ENCODE assay signal across 4 cellular contexts in genomic region chr15:34640661-34641060, GRCh38.
TF ChIP-seq lines count a peak whose summit lies in the region.

No MANE protein-coding gene starts in this region.

TF ChIP-seq in HEK293, 187 proteins besides CTCF, POLR2A, EP300 and RAD21:
- no peak for TF ChIP-seq ZFP37 (tag by site-specific recombination; IDR thresholded peaks at IDR 0.05)
- no peak for TF ChIP-seq BCL11B (tag by site-specific recombination; IDR thresholded peaks at IDR 0.05; ENCODE audit: low read depth)
- TF ChIP-seq ZNF510 (tag by site-specific recombination; IDR thresholded peaks at IDR 0.05; ENCODE audit: insufficient replicate concordance), result no peak
- no peak for TF ChIP-seq ZNF335 (tag by site-specific recombination; conservative IDR thresholded peaks at IDR 0.05)
- TF ChIP-seq ZNF121 (tag by site-specific recombination; IDR thresholded peaks at IDR 0.05), result 0 out of 2 replicates have a peak, but pooled peaks have one; percentile 28
TF ChIP-seq in HEK293: peak in this region for 1.

TF ChIP-seq in IMR-90, 13 proteins besides CTCF, POLR2A, EP300 and RAD21:
- no peak for TF ChIP-seq MAFK (IDR thresholded peaks at IDR 0.05; ENCODE audit: low read depth, low read length)
- no peak for TF ChIP-seq RCOR1 (IDR thresholded peaks at IDR 0.05; ENCODE audit: insufficient replicate concordance, low read length)
- no peak for TF ChIP-seq SMC3 (IDR thresholded peaks at IDR 0.05; ENCODE audit: low read depth, low read length)
- TF ChIP-seq CHD1 (IDR thresholded peaks at IDR 0.05; ENCODE audit: low read depth, low read length), result no peak
- TF ChIP-seq FOS (IDR thresholded peaks at IDR 0.05; ENCODE audit: low read depth, low read length), result no peak
- no peak for TF ChIP-seq NFE2L2 (IDR thresholded peaks at IDR 0.05; ENCODE audit: low read depth, low read length)
- TF ChIP-seq USF2 (IDR thresholded peaks at IDR 0.05; ENCODE audit: low read depth, low read length), result no peak
- no peak for TF ChIP-seq RFX5 (IDR thresholded peaks at IDR 0.05; ENCODE audit: low read depth, low read length)
- TF ChIP-seq MAZ (IDR thresholded peaks at IDR 0.05; ENCODE audit: borderline replicate concordance, low read depth, low read length), result no peak
- TF ChIP-seq ELK1 (IDR thresholded peaks at IDR 0.05; ENCODE audit: borderline replicate concordance, low read depth, low read length), result no peak
- TF ChIP-seq BHLHE40 (IDR thresholded peaks at IDR 0.05; ENCODE audit: low read depth, low read length), result no peak
- TF ChIP-seq CEBPB (IDR thresholded peaks at IDR 0.05; ENCODE audit: low read depth, low read length), result no peak
- no peak for TF ChIP-seq MXI1 (IDR thresholded peaks at IDR 0.05; ENCODE audit: borderline replicate concordance, low read depth, low read length)

TF ChIP-seq in WTC11, 78 proteins besides CTCF, POLR2A, EP300 and RAD21:
- TF ChIP-seq CREB1 (CRISPR knock-in tag; IDR thresholded peaks at IDR 0.05) (no peak), ZNF121 (CRISPR knock-in tag; IDR thresholded peaks at IDR 0.05) (peak; percentile 73)

TF ChIP-seq in K562, 482 proteins besides CTCF, POLR2A, EP300 and RAD21:
- TF ChIP-seq MCM2 (IDR thresholded peaks at IDR 0.05; ENCODE audit: low read depth) (no peak), RBM15 (IDR thresholded peaks at IDR 0.05; ENCODE audit: insufficient read depth, low read length) (no peak), GABPB2 (CRISPR knock-in tag; conservative IDR thresholded peaks at IDR 0.05) (no peak), ERF (CRISPR knock-in tag; IDR thresholded peaks at IDR 0.05) (no peak), ZNF121 (CRISPR knock-in tag; conservative IDR thresholded peaks at IDR 0.05) (peak; percentile 97), ZSCAN29 (IDR thresholded peaks at IDR 0.05) (peak; percentile 29; the same call in 1 of the 2 replicates), SRSF7 (optimal IDR thresholded peaks at IDR 0.05; ENCODE audit: low read depth, low read length) (no peak), ZNF511 (CRISPR knock-in tag; IDR thresholded peaks at IDR 0.05) (no peak), RBM25 (IDR thresholded peaks at IDR 0.05; ENCODE audit: low read depth, low read length, severe bottlenecking) (peak; percentile 65), HMG20A (CRISPR knock-in tag; conservative IDR thresholded peaks at IDR 0.05) (no peak), STAT5A (IDR thresholded peaks at IDR 0.05; ENCODE audit: borderline replicate concordance, low read length) (no peak), RBM14 (IDR thresholded peaks at IDR 0.05; ENCODE audit: borderline replicate concordance, insufficient read depth, low read depth, low read length) (no peak), PATZ1 (CRISPR knock-in tag; IDR thresholded peaks at IDR 0.05; ENCODE audit: borderline replicate concordance) (no peak), BCOR (IDR thresholded peaks at IDR 0.05) (peak; percentile 79), ZNF134 (CRISPR knock-in tag; conservative IDR thresholded peaks at IDR 0.05) (no peak), MTA2 (IDR thresholded peaks at IDR 0.05; ENCODE audit: low read depth) (no peak), NFIX (CRISPR knock-in tag; IDR thresholded peaks at IDR 0.05; ENCODE audit: low read depth) (no peak), BRF1 (IDR thresholded peaks at IDR 0.05; ENCODE audit: borderline replicate concordance, extremely low read depth, insufficient read length) (no peak), ZNF280B (CRISPR knock-in tag; IDR thresholded peaks at IDR 0.05) (no peak), HSF4 (CRISPR knock-in tag; IDR thresholded peaks at IDR 0.05; ENCODE audit: borderline replicate concordance) (no peak), PKNOX1 (IDR thresholded peaks at IDR 0.05) (no peak), ZNF197 (CRISPR knock-in tag; IDR thresholded peaks at IDR 0.05; ENCODE audit: low read depth) (no peak), SUPT5H (IDR thresholded peaks at IDR 0.05) (no peak), ELF1 (tag; IDR thresholded peaks at IDR 0.05) (no peak), ZNF57 (CRISPR knock-in tag; IDR thresholded peaks at IDR 0.05) (no peak), KDM1A (IDR thresholded peaks at IDR 0.05) (peak in 1 of 2 experiments; percentile 51; a peak in 1 of 4 replicates), PRPF4 (IDR thresholded peaks at IDR 0.05; ENCODE audit: insufficient read depth, low read depth, low read length, poor library complexity, severe bottlenecking) (no peak), SMAD4 (CRISPR knock-in tag; conservative IDR thresholded peaks at IDR 0.05) (no peak), RFX7 (CRISPR knock-in tag; IDR thresholded peaks at IDR 0.05) (no peak), ZBTB9 (CRISPR knock-in tag; IDR thresholded peaks at IDR 0.05) (no peak)
